8 cellular contexts compared by ENCODE assay signal in genomic region chr16:77191259-77191969, GRCh38. TPM values are rescaled to one million over a fixed set of nuclear protein-coding genes. Genes with fewer than 3 reads are reported as not detected.
A peak's percentile ranks its signal among the peaks of the same experiment; 100 is the strongest.
DNase-seq lines count a peak whose midpoint lies in the region; ATAC-seq, FAIRE-seq and TF ChIP-seq lines count a peak whose summit lies in the region.

No MANE protein-coding gene starts in this region.

- peak overlapping the region; percentile 97 for H3K27ac Mint-ChIP-seq in astrocyte (ENCODE audit: unreplicated experiment)

- H3K4me3 ChIP-seq in A673 (ENCODE audit: low read depth, low read length, poor library complexity, severe bottlenecking) (peak overlapping the region; percentile 77), OCI-LY3 (ENCODE audit: low read length) (peak overlapping the region; percentile 93), astrocyte (ENCODE audit: insufficient read depth, low read depth, low read length) (peak overlapping the region; percentile 93), kidney (ENCODE audit: low read length in 2 of 2) (peak overlapping the region; percentile 98 to 100)

- H3K79me2 ChIP-seq in OCI-LY3 (ENCODE audit: low read length) (peaks cover 36% of the 10 kb centered on the region), astrocyte (ENCODE audit: insufficient read depth, low read length) (peaks cover 39% of the 10 kb centered on the region)

- DNase-seq in A673 (ENCODE audit: low spot score) (no peak), astrocyte (ENCODE audit: low read depth) (no peak), kidney (peak; percentile 84), NCI-H1694 treated with DMSO at 0.1 percent for 48 hours (lab: John Stamatoyannopoulos, UW) (no peak)
- peak; percentile 19 for DNase-seq in stimulated activated CD8-positive, alpha-beta memory T cell treated with anti-CD3 and anti-CD28 coated beads, Interleukin-4, amount 100 ng/mL, for 24 hours (ENCODE audit: low read depth)

- H3K4me1 Mint-ChIP-seq in astrocyte (ENCODE audit: low read depth, unreplicated experiment), result peaks cover 12% of the 10 kb centered on the region

- peaks cover 7% of the 10 kb centered on the region for H3K36me3 Mint-ChIP-seq in astrocyte (ENCODE audit: low read depth, unreplicated experiment)

- H2AFZ ChIP-seq in OCI-LY3 (ENCODE audit: low read depth, low read length), result peak overlapping the region; percentile 97
- peak overlapping the region; percentile 95 for H2AFZ ChIP-seq in astrocyte (ENCODE audit: low read depth, low read length)

- intact Hi-C loops in A673 (cut with micrococcal nuclease; ENCODE audit: unreplicated experiment) (no loop called here), kidney (cut with DNase I) (no loop called here)

- POLR2A ChIA-PET in A673 (lab: Charles Lee; ENCODE audit: low non-redundant PET), result interaction anchor here (0.6 kb wide), 1 partner anchor 1395 kb away, joined by 3 read pairs; no protein-coding TSS in a partner anchor

- H3K4me3 Mint-ChIP-seq in astrocyte (ENCODE audit: unreplicated experiment), result peak overlapping the region; percentile 91

- peaks cover 5% of the 10 kb centered on the region for H3K4me1 ChIP-seq in A673 (ENCODE audit: insufficient read depth, low read length, poor library complexity, severe bottlenecking)
- peaks cover 9% of the 10 kb centered on the region for H3K4me1 ChIP-seq in OCI-LY3 (ENCODE audit: low read length)
- peaks cover 4% of the 10 kb centered on the region for H3K4me1 ChIP-seq in astrocyte (ENCODE audit: insufficient read depth, low read length)
- H3K4me1 ChIP-seq in kidney (ENCODE audit: control insufficient read depth in 1 of 2, insufficient read depth in 1 of 2, low read depth in 1 of 2, low read length in 2 of 2), result peaks cover 9 to 11% of the 10 kb centered on the region in 2 donors

- ATAC-seq in GM18907 (IDR thresholded peaks at IDR 0.05; ENCODE audit: unreplicated experiment) (peak; percentile 1), GM21367 (IDR thresholded peaks at IDR 0.05; ENCODE audit: unreplicated experiment) (no peak)

- H3K9me3 Mint-ChIP-seq in astrocyte (ENCODE audit: unreplicated experiment), result no peaks in the 10 kb centered on the region

- H3K4me2 ChIP-seq in OCI-LY3 (ENCODE audit: low read length) (peak overlapping the region; percentile 86), astrocyte (ENCODE audit: low read length) (peak overlapping the region; percentile 94)

- no peaks in the 10 kb centered on the region for H3K27me3 Mint-ChIP-seq in astrocyte (ENCODE audit: low read depth, unreplicated experiment)

- peaks cover 4% of the 10 kb centered on the region; the same call in 1 of the 2 replicates for H4K20me1 ChIP-seq in OCI-LY3 (ENCODE audit: insufficient read depth, low read length)
- peaks cover 8% of the 10 kb centered on the region for H4K20me1 ChIP-seq in astrocyte (ENCODE audit: insufficient read depth, low read length)

- TF ChIP-seq CTCF in A673 (conservative IDR thresholded peaks at IDR 0.05; ENCODE audit: low read depth, low read length), result no peak
- TF ChIP-seq CTCF in OCI-LY3 (IDR thresholded peaks at IDR 0.05; ENCODE audit: low read depth, low read length), result no peak
- no peak for TF ChIP-seq CTCF in astrocyte (IDR thresholded peaks at IDR 0.05; ENCODE audit: insufficient read depth, low read depth, low read length)
- no peak for TF ChIP-seq CTCF in kidney (IDR thresholded peaks at IDR 0.05; ENCODE audit: borderline replicate concordance, extremely low read depth, insufficient read depth)

- peaks cover 4% of the 10 kb centered on the region for H3K36me3 ChIP-seq in A673 (ENCODE audit: insufficient read depth, low read length, poor library complexity, severe bottlenecking)
- peaks cover 20% of the 10 kb centered on the region for H3K36me3 ChIP-seq in OCI-LY3 (replicated peaks; ENCODE audit: low read depth, low read length)
- peaks cover 4% of the 10 kb centered on the region for H3K36me3 ChIP-seq in astrocyte (ENCODE audit: insufficient read depth, low read length)
- peaks cover 10 to 15% of the 10 kb centered on the region in 2 donors for H3K36me3 ChIP-seq in kidney (ENCODE audit: control insufficient read depth in 1 of 2, insufficient read depth in 2 of 2, low read length in 2 of 2)

- H3K27ac ChIP-seq in A673 (ENCODE audit: low read depth, low read length, poor library complexity, severe bottlenecking), result peak overlapping the region; percentile 97
- H3K27ac ChIP-seq in OCI-LY3 (ENCODE audit: low read length), result peak overlapping the region; percentile 96
- peak overlapping the region; percentile 91 for H3K27ac ChIP-seq in astrocyte (ENCODE audit: low read depth, low read length)
- H3K27ac ChIP-seq in kidney (ENCODE audit: low read depth in 2 of 2, low read length in 2 of 2), result peak overlapping the region; percentile 98 to 99

- FAIRE-seq in astrocyte (lab: Jason Lieb, UNC) (no peak), kidney (lab: Jason Lieb, UNC) (no peak)

- no peaks in the 10 kb centered on the region for H3K27me3 ChIP-seq in A673 (replicated peaks; ENCODE audit: insufficient read depth, low read depth, low read length, poor library complexity)
- H3K27me3 ChIP-seq in OCI-LY3 (ENCODE audit: low read depth, low read length), result no peaks in the 10 kb centered on the region
- H3K27me3 ChIP-seq in astrocyte (ENCODE audit: insufficient read depth, low read length), result no peaks in the 10 kb centered on the region

- H3K9me3 ChIP-seq in A673 (ENCODE audit: low read depth, low read length, poor library complexity, severe bottlenecking) (no peaks in the 10 kb centered on the region), OCI-LY3 (ENCODE audit: insufficient read depth, low read length) (no peaks in the 10 kb centered on the region), astrocyte (ENCODE audit: insufficient read depth, low read depth, low read length) (no peaks in the 10 kb centered on the region), kidney (ENCODE audit: control insufficient read depth in 1 of 2, low read length in 2 of 2) (no peaks in the 10 kb centered on the region)

- BruUV-seq in A673 (replicated peaks; lab: Mats Ljungman, UMichigan), result TSS peak; percentile 89

- peak overlapping the region; percentile 95 for H3K9ac ChIP-seq in OCI-LY3 (ENCODE audit: low read length)
- H3K9ac ChIP-seq in astrocyte (ENCODE audit: low read length), result peak overlapping the region; percentile 91
- peak overlapping the region; percentile 78 to 98 for H3K9ac ChIP-seq in kidney (ENCODE audit: low read length in 2 of 2)

- CTCF ChIA-PET in A673 (lab: Charles Lee), result no interaction called here

RNA-seq across cellular contexts. Expression of gene MON1B, which starts 0.4 kb away (rescaled TPM):
- total RNA-seq in A673 (2021), result 42.9 and 44.1 TPM in 2 replicates
- total RNA-seq in astrocyte, result 35.7 and 40.5 TPM in 2 replicates
- 65.6 TPM for total RNA-seq in kidney
- 10.6 TPM for polyA plus RNA-seq in kidney (ENCODE audit: insufficient read depth, low read depth, low replicate concordance)

RNA-seq across cellular contexts. Expression of gene SYCE1L, which starts 7.8 kb away (rescaled TPM):
- total RNA-seq in A673 (2021) (0.63 TPM in 1 of 2 replicates, not detected in the other), astrocyte (2.0 and 5.2 TPM in 2 replicates), kidney (9.7 TPM)
- 7.1 TPM for polyA plus RNA-seq in kidney (ENCODE audit: insufficient read depth, low read depth, low replicate concordance)

Comparison
In these comparisons a context has a peak if more than half of its experiments do, and no peak if none do; other contexts are left out.
1. DNase-seq: peak in kidney (single experiment) and stimulated activated CD8-positive, alpha-beta memory T cell treated with anti-CD3 and anti-CD28 coated beads, Interleukin-4, amount 100 ng/mL, for 24 hours (single experiment); none in A673 (single experiment), astrocyte (single experiment) and NCI-H1694 treated with DMSO at 0.1 percent for 48 hours (single experiment).
2. Peak in every context shown above with its lines, with median percentiles within 50 percentile points of each other: H3K27ac ChIP-seq, H3K4me3 ChIP-seq and H3K9ac ChIP-seq.